10 cellular contexts compared by ENCODE assay signal in genomic region chr10:5089869-5090268, GRCh38. TPM values are rescaled to one million over a fixed set of nuclear protein-coding genes. Genes with fewer than 3 reads are reported as not detected.
A peak's percentile ranks its signal among the peaks of the same experiment; 100 is the strongest.
DNase-seq lines count a peak whose midpoint lies in the region; TF ChIP-seq lines count a peak whose summit lies in the region.
"Had no signal": no experiment of that assay in that cellular context is flagged by ENCODE, and none has a peak within 500 bp of the region (broad histone marks: within the 10 kb centered on the region; RNA-seq: fewer than 3 reads in every experiment).

No MANE protein-coding gene starts in this region.

- H3K9ac ChIP-seq in MM.1S (ENCODE audit: low read length), result no peak overlapping the region
- H3K9ac ChIP-seq: BLaER1 had no signal

- H3K27ac Mint-ChIP-seq in osteocyte (ENCODE audit: unreplicated experiment), result no peak overlapping the region
- H3K27ac Mint-ChIP-seq: stimulated activated naive B cell treated with anti-CD40 and anti-IgM and Interleukin-4, amounts not matched to agents 10 μg/mL and 1 μg/mL and 100 μg/mL, for 72 hours had no signal

- H3K9me2 ChIP-seq in MM.1S (replicated peaks; ENCODE audit: insufficient read depth, low read length), result no peaks in the 10 kb centered on the region

- 0 out of 2 replicates have a peak overlapping the region, but pooled peaks have one; percentile 27 for H3K4me2 ChIP-seq in MM.1S (ENCODE audit: low read depth, low read length)
- H3K4me2 ChIP-seq: BLaER1 had no signal

- no peak overlapping the region for H3K27ac ChIP-seq in MM.1S (ENCODE audit: low read length)
- H3K27ac ChIP-seq: BLaER1 had no signal

- peak overlapping the region; percentile 65 for H2AFZ ChIP-seq in MM.1S (ENCODE audit: low read length)

- H3K27me3 Mint-ChIP-seq in osteocyte (ENCODE audit: unreplicated experiment), result peaks cover 21% of the 10 kb centered on the region

- in situ Hi-C loops in astrocyte of the cerebellum (cut with HindIII; ENCODE audit: low sequenced_read_pairs), result no loop called here

- DNase-seq in NCI-H2171 treated with DMSO at 0.1 percent for 48 hours (lab: John Stamatoyannopoulos, UW) (peak; percentile 12), NCI-H2171 (lab: John Stamatoyannopoulos, UW) (no peak), MM.1S (peak; percentile 66), astrocyte of the cerebellum (ENCODE audit: low read depth) (no peak), osteocyte (ENCODE audit: extremely low spot score, unreplicated experiment) (no peak), NCI-H2227 (lab: John Stamatoyannopoulos, UW; ENCODE audit: unreplicated experiment) (no peak), GM19238 (ENCODE audit: insufficient read length, low spot score) (no peak)
- no peak for DNase-seq in stimulated activated CD4-positive, alpha-beta T cell treated with anti-CD3 and anti-CD28 coated beads, Interleukin-2, amount 100 ng/mL, for 24 hours
- DNase-seq: stimulated activated naive B cell treated with anti-CD40 and anti-IgM and Interleukin-4, amounts not matched to agents 10 μg/mL and 1 μg/mL and 100 μg/mL, for 72 hours had no signal

- H4K20me1 ChIP-seq in MM.1S (ENCODE audit: insufficient read depth, low read length), result no peaks in the 10 kb centered on the region
- H4K20me1 ChIP-seq: BLaER1 had no signal

- H3K4me3 Mint-ChIP-seq in osteocyte (ENCODE audit: unreplicated experiment), result no peak overlapping the region
- H3K4me3 Mint-ChIP-seq: stimulated activated naive B cell treated with anti-CD40 and anti-IgM and Interleukin-4, amounts not matched to agents 10 μg/mL and 1 μg/mL and 100 μg/mL, for 72 hours had no signal

- no peaks in the 10 kb centered on the region for H3F3A ChIP-seq in MM.1S (ENCODE audit: insufficient read depth, low read length)

- H3K27me3 ChIP-seq in MM.1S (replicated peaks; ENCODE audit: insufficient read depth, low read length), result no peaks in the 10 kb centered on the region
- H3K27me3 ChIP-seq: BLaER1 had no signal

- no peaks in the 10 kb centered on the region for H3K36me3 ChIP-seq in MM.1S (replicated peaks; ENCODE audit: insufficient read depth, low read length)
- H3K36me3 ChIP-seq: BLaER1 had no signal

- no peak overlapping the region for H3K4me3 ChIP-seq in MM.1S (ENCODE audit: low read length)
- H3K4me3 ChIP-seq in astrocyte of the cerebellum (ENCODE audit: low read depth, low read length), result no peak overlapping the region
- H3K4me3 ChIP-seq: BLaER1 had no signal

- no peaks in the 10 kb centered on the region for H3K4me1 ChIP-seq in MM.1S (ENCODE audit: low read length)

- no peaks in the 10 kb centered on the region for H3K36me3 Mint-ChIP-seq in osteocyte (ENCODE audit: unreplicated experiment)

- H3K9me3 ChIP-seq in MM.1S (replicated peaks; ENCODE audit: insufficient read depth, low read length), result no peaks in the 10 kb centered on the region
- H3K9me3 ChIP-seq: BLaER1 had no signal

- H3K79me2 ChIP-seq in MM.1S (ENCODE audit: low read length), result no peaks in the 10 kb centered on the region

- H3K4me1 Mint-ChIP-seq in osteocyte (ENCODE audit: unreplicated experiment), result peaks cover 2% of the 10 kb centered on the region

- peak; percentile 80 for TF ChIP-seq CTCF in MM.1S (IDR thresholded peaks at IDR 0.05; ENCODE audit: low read length)
- peak; percentile 37 for TF ChIP-seq CTCF in astrocyte of the cerebellum (IDR thresholded peaks at IDR 0.05; ENCODE audit: low read depth, low read length, missing control alignments)
- peak; percentile 32 for TF ChIP-seq CTCF in osteocyte (IDR thresholded peaks at IDR 0.05)

- H3K9me3 Mint-ChIP-seq in osteocyte (ENCODE audit: unreplicated experiment), result peaks cover 10% of the 10 kb centered on the region

RNA-seq across cellular contexts. Expression of gene AKR1C3, which starts 4.3 kb away (rescaled TPM):
- total RNA-seq in osteocyte, result 0.89 TPM in 1 of 2 replicates, not detected in the other

Comparison
In these comparisons a context has a peak if more than half of its experiments do, and no peak if none do; other contexts are left out.
1. DNase-seq: peak in NCI-H2171 treated with DMSO at 0.1 percent for 48 hours (single experiment) and MM.1S (single experiment); none in NCI-H2171 (single experiment), astrocyte of the cerebellum (single experiment), osteocyte (single experiment), stimulated activated CD4-positive, alpha-beta T cell treated with anti-CD3 and anti-CD28 coated beads, Interleukin-2, amount 100 ng/mL, for 24 hours (0 of 2), NCI-H2227 (single experiment) and GM19238 (single experiment).
2. Peak in every context shown above with its lines, with median percentiles within 50 percentile points of each other: CTCF ChIP-seq.